ENCODE assay signal across 1 cellular context in genomic region chr4:184548651-184549341, GRCh38.
A peak's percentile ranks its signal among the peaks of the same experiment; 100 is the strongest.
TF ChIP-seq lines count a peak whose summit lies in the region.

No MANE protein-coding gene starts in this region.

TF ChIP-seq in HepG2, 621 proteins besides CTCF, POLR2A, EP300 and RAD21 (continued from another document and continues in another):
- TF ChIP-seq STAT6 (CRISPR knock-in tag; IDR thresholded peaks at IDR 0.05; ENCODE audit: borderline replicate concordance): 0 out of 2 replicates have a peak, but pooled peaks have one; percentile 14
- TF ChIP-seq ZNF780A (CRISPR knock-in tag; IDR thresholded peaks at IDR 0.05): no peak
- TF ChIP-seq ISL2 (CRISPR knock-in tag; IDR thresholded peaks at IDR 0.05): no peak; the same call in 1 of the 2 replicates
- TF ChIP-seq HINFP (CRISPR knock-in tag; IDR thresholded peaks at IDR 0.05; ENCODE audit: low read depth): no peak
- peak; percentile 51 for TF ChIP-seq PHF8 (CRISPR knock-in tag; IDR thresholded peaks at IDR 0.05)
- 0 out of 2 replicates have a peak, but pooled peaks have one; percentile 33 for TF ChIP-seq NCOR1 (IDR thresholded peaks at IDR 0.05; ENCODE audit: borderline replicate concordance, low read length)
- TF ChIP-seq JUND (CRISPR knock-in tag; IDR thresholded peaks at IDR 0.05): peak; percentile 34; the same call in 1 of the 2 replicates
- TF ChIP-seq POGZ (CRISPR knock-in tag; IDR thresholded peaks at IDR 0.05): peak; percentile 55; the same call in 1 of the 2 replicates
- TF ChIP-seq ZNF142 (CRISPR knock-in tag; IDR thresholded peaks at IDR 0.05): no peak
- no peak for TF ChIP-seq ZNF543 (CRISPR knock-in tag; IDR thresholded peaks at IDR 0.05)
- 0 out of 2 replicates have a peak, but pooled peaks have one; percentile 20 for TF ChIP-seq PRDM15 (CRISPR knock-in tag; IDR thresholded peaks at IDR 0.05)
- TF ChIP-seq TERF1 (CRISPR knock-in tag; IDR thresholded peaks at IDR 0.05): no peak
- TF ChIP-seq THRA (CRISPR knock-in tag; IDR thresholded peaks at IDR 0.05; ENCODE audit: borderline replicate concordance): no peak
- TF ChIP-seq KMT2A (CRISPR knock-in tag; IDR thresholded peaks at IDR 0.05): 0 out of 2 replicates have a peak, but pooled peaks have one; percentile 13
- TF ChIP-seq ASH2L (IDR thresholded peaks at IDR 0.05; ENCODE audit: insufficient read length, low read depth, low read length): peak; percentile 25
- no peak for TF ChIP-seq SOX13 (IDR thresholded peaks at IDR 0.05)
- peak in 1 of 2 experiments; percentile 61; a peak in 1 of 4 replicates for TF ChIP-seq SOX13 (CRISPR knock-in tag; conservative IDR thresholded peaks at IDR 0.05 in 1 of 2, IDR thresholded peaks at IDR 0.05 in 1 of 2)
- no peak for TF ChIP-seq SP1 (IDR thresholded peaks at IDR 0.05)
- TF ChIP-seq SP1 (CRISPR knock-in tag; IDR thresholded peaks at IDR 0.05): peak; percentile 55; the same call in 1 of the 2 replicates
- 0 out of 2 replicates have a peak, but pooled peaks have one; percentile 64 for TF ChIP-seq ZNF296 (CRISPR knock-in tag; conservative IDR thresholded peaks at IDR 0.05)
- TF ChIP-seq PAXIP1 (CRISPR knock-in tag; conservative IDR thresholded peaks at IDR 0.05): 0 out of 2 replicates have a peak, but pooled peaks have one; percentile 19
- no peak for TF ChIP-seq ADNP (CRISPR knock-in tag; IDR thresholded peaks at IDR 0.05)
- TF ChIP-seq SKIL (CRISPR knock-in tag; IDR thresholded peaks at IDR 0.05; ENCODE audit: borderline replicate concordance): no peak
- TF ChIP-seq MED1 (CRISPR knock-in tag; IDR thresholded peaks at IDR 0.05): peak; percentile 41; the same call in 1 of the 2 replicates
- peak; percentile 25; the same call in 1 of the 2 replicates for TF ChIP-seq PHF21A (CRISPR knock-in tag; IDR thresholded peaks at IDR 0.05)
- TF ChIP-seq ZNF781 (CRISPR knock-in tag; IDR thresholded peaks at IDR 0.05; ENCODE audit: borderline replicate concordance, not compliant biosample characterization): no peak
- peak; percentile 24 for TF ChIP-seq STAG1 (CRISPR knock-in tag; IDR thresholded peaks at IDR 0.05)
- peak; percentile 55 for TF ChIP-seq HOXA3 (CRISPR knock-in tag; IDR thresholded peaks at IDR 0.05)
- TF ChIP-seq PCBP2 (optimal IDR thresholded peaks at IDR 0.05; ENCODE audit: low read depth, low read length, poor library complexity, severe bottlenecking): no peak
- TF ChIP-seq ZMYM4 (CRISPR knock-in tag; IDR thresholded peaks at IDR 0.05): peak; percentile 62
